5 cellular contexts compared by ENCODE assay signal in the genomic region with DNA sequence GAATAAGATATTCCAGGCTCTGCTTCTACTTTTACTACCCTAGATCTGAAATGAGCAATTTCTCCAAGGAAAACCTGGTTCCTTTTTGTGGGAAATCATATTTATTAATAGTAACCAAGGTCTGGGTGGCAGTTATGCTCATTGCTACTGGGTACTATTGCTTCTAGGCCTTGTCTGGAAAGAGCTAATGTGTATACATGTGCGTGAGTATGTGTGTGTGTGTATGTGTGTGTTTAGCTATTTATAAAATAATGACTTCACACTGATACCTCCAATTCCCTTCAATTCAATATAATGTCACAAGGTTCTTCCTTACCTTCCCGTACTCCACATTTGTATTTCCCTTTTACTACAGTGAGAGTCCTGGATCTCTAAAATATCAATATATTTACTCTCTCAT. TPM values are rescaled to one million over a fixed set of nuclear protein-coding genes. Genes with fewer than 3 reads are reported as not detected.
"Had no signal": no experiment of that assay in that cellular context is flagged by ENCODE, and none has a peak within 500 bp of the region (broad histone marks: within the 10 kb centered on the region; RNA-seq: fewer than 3 reads in every experiment).

No MANE protein-coding gene starts in this region.

- DNase-seq: IMR-90, KBM-7 had no signal

- H3K4me3 ChIP-seq: K562 had no signal

- ATAC-seq: HepG2, K562 had no signal

- H3K27ac ChIP-seq: HL-60 had no signal

RNA-seq across cellular contexts. Expression of gene PLCE1, which starts 26.0 kb away (rescaled TPM):
- polyA plus RNA-seq: HepG2 had no signal
